Comparison of ENCODE assay signal across 24 cellular contexts in genomic region chr3:132401255-132401654, GRCh38.
"Had no signal": no experiment of that assay in that cellular context is flagged by ENCODE, and none has a peak within 500 bp of the region (broad histone marks: within the 10 kb centered on the region; RNA-seq: fewer than 3 reads in every experiment).

No MANE protein-coding gene starts in this region.

- H3K4me3 ChIP-seq: MG63 had no signal

- DNase-seq: IMR-90, Karpas-422, KG1, MG63, NCI-H1092, NCI-H1105 treated with DMSO at 0.1 percent for 48 hours, NCI-H1417 treated with DMSO at 0.1 percent for 48 hours, NCI-H146, NCI-H1694 treated with DMSO at 0.1 percent for 48 hours, NCI-H2081, NCI-H2107, NCI-H2227 treated with DMSO at 0.1 percent for 48 hours, NCI-H446, NCI-H510A, NCI-H524 treated with DMSO at 0.1 percent for 48 hours, NCI-H69, NCI-H774, PC-3, SHP77, SK-N-SH, SW 1271 had no signal

- H3K36me3 ChIP-seq: MG63 had no signal

- H3K27ac ChIP-seq: RWPE1 had no signal

- H3K4me2 ChIP-seq: SK-N-SH had no signal

- H3K9ac ChIP-seq: SK-N-SH had no signal

- H3K9me3 ChIP-seq: MG63, SK-N-SH had no signal

- H3K27me3 ChIP-seq: MG63 had no signal

- ATAC-seq: HepG2, Panc1, PC-3 had no signal
